Comparison of ENCODE assay signal across 1 cellular context in the genomic region with DNA sequence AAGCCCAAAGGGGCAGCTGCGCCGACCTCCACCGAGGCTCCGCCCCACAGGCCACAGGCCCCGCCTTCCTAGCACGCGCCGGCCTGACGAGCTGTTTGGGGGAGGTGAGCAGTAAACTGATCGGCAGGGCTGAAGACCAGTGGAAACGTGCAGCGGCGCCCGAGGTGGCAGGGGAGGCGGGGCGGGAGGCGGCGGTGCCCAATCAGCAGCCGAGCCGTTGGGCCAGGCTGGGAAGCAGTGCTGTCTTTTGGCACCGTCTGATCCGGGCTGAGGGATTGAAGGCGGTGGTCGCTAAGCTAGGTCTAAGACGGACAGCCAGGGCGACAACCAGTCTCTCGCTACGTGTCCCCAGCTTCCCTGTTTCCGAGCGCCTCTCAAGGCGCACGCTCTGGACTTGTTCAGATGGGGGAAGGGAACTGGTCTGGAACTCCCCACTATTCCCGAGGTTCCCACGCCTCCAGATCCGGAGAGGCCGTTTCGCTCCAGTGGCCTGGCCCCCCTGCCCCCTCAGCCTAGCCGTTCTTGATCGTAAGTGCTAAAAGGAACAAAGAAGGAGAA.
TF ChIP-seq lines count a peak whose summit lies in the region.

A gene with protein sequence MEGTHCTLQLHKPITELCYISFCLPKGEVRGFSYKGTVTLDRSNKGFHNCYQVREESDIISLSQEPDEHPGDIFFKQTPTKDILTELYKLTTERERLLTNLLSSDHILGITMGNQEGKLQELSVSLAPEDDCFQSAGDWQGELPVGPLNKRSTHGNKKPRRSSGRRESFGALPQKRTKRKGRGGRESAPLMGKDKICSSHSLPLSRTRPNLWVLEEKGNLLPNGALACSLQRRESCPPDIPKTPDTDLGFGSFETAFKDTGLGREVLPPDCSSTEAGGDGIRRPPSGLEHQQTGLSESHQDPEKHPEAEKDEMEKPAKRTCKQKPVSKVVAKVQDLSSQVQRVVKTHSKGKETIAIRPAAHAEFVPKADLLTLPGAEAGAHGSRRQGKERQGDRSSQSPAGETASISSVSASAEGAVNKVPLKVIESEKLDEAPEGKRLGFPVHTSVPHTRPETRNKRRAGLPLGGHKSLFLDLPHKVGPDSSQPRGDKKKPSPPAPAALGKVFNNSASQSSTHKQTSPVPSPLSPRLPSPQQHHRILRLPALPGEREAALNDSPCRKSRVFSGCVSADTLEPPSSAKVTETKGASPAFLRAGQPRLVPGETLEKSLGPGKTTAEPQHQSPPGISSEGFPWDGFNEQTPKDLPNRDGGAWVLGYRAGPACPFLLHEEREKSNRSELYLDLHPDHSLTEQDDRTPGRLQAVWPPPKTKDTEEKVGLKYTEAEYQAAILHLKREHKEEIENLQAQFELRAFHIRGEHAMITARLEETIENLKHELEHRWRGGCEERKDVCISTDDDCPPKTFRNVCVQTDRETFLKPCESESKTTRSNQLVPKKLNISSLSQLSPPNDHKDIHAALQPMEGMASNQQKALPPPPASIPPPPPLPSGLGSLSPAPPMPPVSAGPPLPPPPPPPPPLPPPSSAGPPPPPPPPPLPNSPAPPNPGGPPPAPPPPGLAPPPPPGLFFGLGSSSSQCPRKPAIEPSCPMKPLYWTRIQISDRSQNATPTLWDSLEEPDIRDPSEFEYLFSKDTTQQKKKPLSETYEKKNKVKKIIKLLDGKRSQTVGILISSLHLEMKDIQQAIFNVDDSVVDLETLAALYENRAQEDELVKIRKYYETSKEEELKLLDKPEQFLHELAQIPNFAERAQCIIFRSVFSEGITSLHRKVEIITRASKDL (N-terminal part only) (minus strand): TSS at position 11 of the 558 bp plus-strand sequence. CDS start 39,800 bp downstream, outside the sequence.

TF ChIP-seq in H1, 55 proteins besides CTCF, POLR2A, EP300 and RAD21 (continued from another document):
- TF ChIP-seq, protein P1, sequence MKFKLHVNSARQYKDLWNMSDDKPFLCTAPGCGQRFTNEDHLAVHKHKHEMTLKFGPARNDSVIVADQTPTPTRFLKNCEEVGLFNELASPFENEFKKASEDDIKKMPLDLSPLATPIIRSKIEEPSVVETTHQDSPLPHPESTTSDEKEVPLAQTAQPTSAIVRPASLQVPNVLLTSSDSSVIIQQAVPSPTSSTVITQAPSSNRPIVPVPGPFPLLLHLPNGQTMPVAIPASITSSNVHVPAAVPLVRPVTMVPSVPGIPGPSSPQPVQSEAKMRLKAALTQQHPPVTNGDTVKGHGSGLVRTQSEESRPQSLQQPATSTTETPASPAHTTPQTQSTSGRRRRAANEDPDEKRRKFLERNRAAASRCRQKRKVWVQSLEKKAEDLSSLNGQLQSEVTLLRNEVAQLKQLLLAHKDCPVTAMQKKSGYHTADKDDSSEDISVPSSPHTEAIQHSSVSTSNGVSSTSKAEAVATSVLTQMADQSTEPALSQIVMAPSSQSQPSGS (IDR thresholded peaks at IDR 0.05; ENCODE audit: low read length) = no peak
- TF ChIP-seq BRCA1 (IDR thresholded peaks at IDR 0.05; ENCODE audit: low read depth, low read length) (no peak), KDM4A (IDR thresholded peaks at IDR 0.05; ENCODE audit: low read depth, low read length, severe bottlenecking) (peak; percentile 87), CHD2 (IDR thresholded peaks at IDR 0.05; ENCODE audit: low read length) (peak; percentile 88), SP2 (IDR thresholded peaks at IDR 0.05; ENCODE audit: low read length) (peak; percentile 66), SUZ12 (IDR thresholded peaks at IDR 0.05; ENCODE audit: low read length) (no peak), POU5F1 (IDR thresholded peaks at IDR 0.05; ENCODE audit: low read depth, low read length) (no peak), KDM5A (IDR thresholded peaks at IDR 0.05; ENCODE audit: low read length) (no peak), CEBPB (IDR thresholded peaks at IDR 0.05; ENCODE audit: low read depth, low read length) (no peak), MAX (IDR thresholded peaks at IDR 0.05) (peak; percentile 58; the same call in 1 of the 2 replicates), JUN (IDR thresholded peaks at IDR 0.05; ENCODE audit: low read depth, low read length) (no peak), RNF2 (IDR thresholded peaks at IDR 0.05; ENCODE audit: borderline replicate concordance, low read depth, low read length, missing control alignments, poor library complexity, severe bottlenecking) (no peak), CBX8 (IDR thresholded peaks at IDR 0.05; ENCODE audit: borderline replicate concordance, low read depth, low read length) (no peak), NRF1 (IDR thresholded peaks at IDR 0.05; ENCODE audit: low read depth, low read length) (no peak), TBP (IDR thresholded peaks at IDR 0.05; ENCODE audit: low read depth, low read length) (peak; percentile 46; the same call in 1 of the 2 replicates), EZH2 (IDR thresholded peaks at IDR 0.05; ENCODE audit: low read depth, low read length, severe bottlenecking) (no peak), EGR1 (IDR thresholded peaks at IDR 0.05; ENCODE audit: borderline replicate concordance, low read depth, low read length) (no peak), CREB1 (IDR thresholded peaks at IDR 0.05) (peak; percentile 72)
- TF ChIP-seq, protein P2, sequence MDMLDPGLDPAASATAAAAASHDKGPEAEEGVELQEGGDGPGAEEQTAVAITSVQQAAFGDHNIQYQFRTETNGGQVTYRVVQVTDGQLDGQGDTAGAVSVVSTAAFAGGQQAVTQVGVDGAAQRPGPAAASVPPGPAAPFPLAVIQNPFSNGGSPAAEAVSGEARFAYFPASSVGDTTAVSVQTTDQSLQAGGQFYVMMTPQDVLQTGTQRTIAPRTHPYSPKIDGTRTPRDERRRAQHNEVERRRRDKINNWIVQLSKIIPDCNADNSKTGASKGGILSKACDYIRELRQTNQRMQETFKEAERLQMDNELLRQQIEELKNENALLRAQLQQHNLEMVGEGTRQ (IDR thresholded peaks at IDR 0.05; ENCODE audit: low read length) = no peak
- TF ChIP-seq, protein P3, sequence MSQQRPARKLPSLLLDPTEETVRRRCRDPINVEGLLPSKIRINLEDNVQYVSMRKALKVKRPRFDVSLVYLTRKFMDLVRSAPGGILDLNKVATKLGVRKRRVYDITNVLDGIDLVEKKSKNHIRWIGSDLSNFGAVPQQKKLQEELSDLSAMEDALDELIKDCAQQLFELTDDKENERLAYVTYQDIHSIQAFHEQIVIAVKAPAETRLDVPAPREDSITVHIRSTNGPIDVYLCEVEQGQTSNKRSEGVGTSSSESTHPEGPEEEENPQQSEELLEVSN (IDR thresholded peaks at IDR 0.05) = peak; percentile 26; the same call in 1 of the 2 replicates
